1 cellular context compared by ENCODE assay signal in the genomic region with DNA sequence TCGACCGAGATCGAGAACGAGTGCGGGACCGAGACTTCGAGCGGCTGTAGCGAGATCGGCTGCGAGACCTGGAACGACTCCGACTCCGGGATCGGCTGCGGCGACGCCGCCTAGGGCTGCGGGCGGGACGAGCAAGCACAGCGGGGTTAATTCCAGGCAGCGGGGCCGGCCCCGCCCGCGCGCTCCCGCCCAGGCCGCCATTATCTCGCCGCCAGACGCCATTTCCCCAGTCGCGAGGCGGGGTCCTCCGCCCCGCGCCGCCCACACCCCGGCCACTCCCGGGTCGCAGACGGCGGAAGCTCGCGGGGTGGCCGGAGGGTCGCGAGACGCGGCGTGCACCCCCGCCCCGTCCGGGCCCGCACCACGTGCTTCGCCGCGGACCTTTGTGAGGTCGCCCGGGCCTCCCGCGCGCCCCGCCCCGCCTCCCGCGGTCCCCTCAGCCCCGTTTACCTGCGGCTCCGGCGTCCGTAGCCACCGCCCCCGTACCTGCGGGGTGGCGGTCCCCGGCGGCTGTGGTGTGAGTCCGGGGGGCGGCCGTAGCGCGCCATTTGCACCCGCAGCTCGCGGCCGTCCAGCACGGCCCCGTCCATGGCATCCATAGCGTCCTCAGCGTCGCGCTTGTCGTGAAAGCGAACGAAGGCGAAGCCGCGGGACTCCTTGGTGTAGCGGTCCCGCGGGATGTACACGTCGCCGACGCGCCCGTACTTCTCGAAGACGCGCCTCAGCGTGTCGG.
TF ChIP-seq lines count a peak whose summit lies in the region.

No MANE protein-coding gene starts in this region.

TF ChIP-seq in K562, 482 proteins besides CTCF, POLR2A, EP300 and RAD21 (continued from another document and continues in another):
- TF ChIP-seq, protein P1, sequence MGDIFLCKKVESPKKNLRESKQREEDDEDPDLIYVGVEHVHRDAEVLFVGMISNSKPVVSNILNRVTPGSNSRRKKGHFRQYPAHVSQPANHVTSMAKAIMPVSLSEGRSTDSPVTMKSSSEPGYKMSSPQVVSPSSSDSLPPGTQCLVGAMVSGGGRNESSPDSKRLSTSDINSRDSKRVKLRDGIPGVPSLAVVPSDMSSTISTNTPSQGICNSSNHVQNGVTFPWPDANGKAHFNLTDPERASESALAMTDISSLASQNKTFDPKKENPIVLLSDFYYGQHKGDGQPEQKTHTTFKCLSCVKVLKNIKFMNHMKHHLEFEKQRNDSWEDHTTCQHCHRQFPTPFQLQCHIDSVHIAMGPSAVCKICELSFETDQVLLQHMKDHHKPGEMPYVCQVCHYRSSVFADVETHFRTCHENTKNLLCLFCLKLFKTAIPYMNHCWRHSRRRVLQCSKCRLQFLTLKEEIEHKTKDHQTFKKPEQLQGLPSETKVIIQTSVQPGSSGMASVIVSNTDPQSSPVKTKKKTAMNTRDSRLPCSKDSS (IDR thresholded peaks at IDR 0.05; ENCODE audit: low read depth, partially characterized antibody), result no peak
- TF ChIP-seq ETS2 (tag; IDR thresholded peaks at IDR 0.05; ENCODE audit: borderline replicate concordance, poor library complexity, severe bottlenecking), result no peak
- TF ChIP-seq ZNF347 (CRISPR knock-in tag; IDR thresholded peaks at IDR 0.05; ENCODE audit: low read depth), result no peak
- 0 out of 2 replicates have a peak, but pooled peaks have one; percentile 11 for TF ChIP-seq PRMT5 (CRISPR knock-in tag; IDR thresholded peaks at IDR 0.05)
- TF ChIP-seq E2F3 (CRISPR knock-in tag; IDR thresholded peaks at IDR 0.05), result peak; percentile 83
- TF ChIP-seq CBX8 (IDR thresholded peaks at IDR 0.05; ENCODE audit: borderline replicate concordance, extremely low read depth, low read depth, low read length, poor library complexity, severe bottlenecking), result no peak
- TF ChIP-seq PTRF (tag; IDR thresholded peaks at IDR 0.05), result no peak
- peak; percentile 52; the same call in 1 of the 2 replicates for TF ChIP-seq SIN3B (IDR thresholded peaks at IDR 0.05; ENCODE audit: low read depth)
- TF ChIP-seq KLF6 (CRISPR knock-in tag; IDR thresholded peaks at IDR 0.05; ENCODE audit: borderline replicate concordance), result peak; percentile 36; the same call in 1 of the 2 replicates
- TF ChIP-seq SMARCB1 (IDR thresholded peaks at IDR 0.05; ENCODE audit: insufficient read length, low read depth), result no peak
- TF ChIP-seq STAT5B (CRISPR knock-in tag; IDR thresholded peaks at IDR 0.05), result no peak
- TF ChIP-seq POLR2AphosphoS2 (IDR thresholded peaks at IDR 0.05; ENCODE audit: low read length), result peak; percentile 38; the same call in 1 of the 2 replicates
- TF ChIP-seq POLR2G (IDR thresholded peaks at IDR 0.05; ENCODE audit: low read depth, low read length), result peak; percentile 96
- TF ChIP-seq, protein P2, sequence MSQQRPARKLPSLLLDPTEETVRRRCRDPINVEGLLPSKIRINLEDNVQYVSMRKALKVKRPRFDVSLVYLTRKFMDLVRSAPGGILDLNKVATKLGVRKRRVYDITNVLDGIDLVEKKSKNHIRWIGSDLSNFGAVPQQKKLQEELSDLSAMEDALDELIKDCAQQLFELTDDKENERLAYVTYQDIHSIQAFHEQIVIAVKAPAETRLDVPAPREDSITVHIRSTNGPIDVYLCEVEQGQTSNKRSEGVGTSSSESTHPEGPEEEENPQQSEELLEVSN (IDR thresholded peaks at IDR 0.05; ENCODE audit: borderline replicate concordance in 1 of 2, extremely low read depth in 1 of 2, insufficient read depth in 1 of 2, insufficient read length in 1 of 2, low read depth in 1 of 2, low read length in 1 of 2, poor library complexity in 1 of 2, severe bottlenecking in 1 of 2), result peak in 1 of 2 experiments; percentile 66
- TF ChIP-seq ZNF586 (CRISPR knock-in tag; conservative IDR thresholded peaks at IDR 0.05), result no peak
- no peak for TF ChIP-seq PHF8 (IDR thresholded peaks at IDR 0.05; ENCODE audit: borderline replicate concordance, low read length)
- TF ChIP-seq, protein P3, sequence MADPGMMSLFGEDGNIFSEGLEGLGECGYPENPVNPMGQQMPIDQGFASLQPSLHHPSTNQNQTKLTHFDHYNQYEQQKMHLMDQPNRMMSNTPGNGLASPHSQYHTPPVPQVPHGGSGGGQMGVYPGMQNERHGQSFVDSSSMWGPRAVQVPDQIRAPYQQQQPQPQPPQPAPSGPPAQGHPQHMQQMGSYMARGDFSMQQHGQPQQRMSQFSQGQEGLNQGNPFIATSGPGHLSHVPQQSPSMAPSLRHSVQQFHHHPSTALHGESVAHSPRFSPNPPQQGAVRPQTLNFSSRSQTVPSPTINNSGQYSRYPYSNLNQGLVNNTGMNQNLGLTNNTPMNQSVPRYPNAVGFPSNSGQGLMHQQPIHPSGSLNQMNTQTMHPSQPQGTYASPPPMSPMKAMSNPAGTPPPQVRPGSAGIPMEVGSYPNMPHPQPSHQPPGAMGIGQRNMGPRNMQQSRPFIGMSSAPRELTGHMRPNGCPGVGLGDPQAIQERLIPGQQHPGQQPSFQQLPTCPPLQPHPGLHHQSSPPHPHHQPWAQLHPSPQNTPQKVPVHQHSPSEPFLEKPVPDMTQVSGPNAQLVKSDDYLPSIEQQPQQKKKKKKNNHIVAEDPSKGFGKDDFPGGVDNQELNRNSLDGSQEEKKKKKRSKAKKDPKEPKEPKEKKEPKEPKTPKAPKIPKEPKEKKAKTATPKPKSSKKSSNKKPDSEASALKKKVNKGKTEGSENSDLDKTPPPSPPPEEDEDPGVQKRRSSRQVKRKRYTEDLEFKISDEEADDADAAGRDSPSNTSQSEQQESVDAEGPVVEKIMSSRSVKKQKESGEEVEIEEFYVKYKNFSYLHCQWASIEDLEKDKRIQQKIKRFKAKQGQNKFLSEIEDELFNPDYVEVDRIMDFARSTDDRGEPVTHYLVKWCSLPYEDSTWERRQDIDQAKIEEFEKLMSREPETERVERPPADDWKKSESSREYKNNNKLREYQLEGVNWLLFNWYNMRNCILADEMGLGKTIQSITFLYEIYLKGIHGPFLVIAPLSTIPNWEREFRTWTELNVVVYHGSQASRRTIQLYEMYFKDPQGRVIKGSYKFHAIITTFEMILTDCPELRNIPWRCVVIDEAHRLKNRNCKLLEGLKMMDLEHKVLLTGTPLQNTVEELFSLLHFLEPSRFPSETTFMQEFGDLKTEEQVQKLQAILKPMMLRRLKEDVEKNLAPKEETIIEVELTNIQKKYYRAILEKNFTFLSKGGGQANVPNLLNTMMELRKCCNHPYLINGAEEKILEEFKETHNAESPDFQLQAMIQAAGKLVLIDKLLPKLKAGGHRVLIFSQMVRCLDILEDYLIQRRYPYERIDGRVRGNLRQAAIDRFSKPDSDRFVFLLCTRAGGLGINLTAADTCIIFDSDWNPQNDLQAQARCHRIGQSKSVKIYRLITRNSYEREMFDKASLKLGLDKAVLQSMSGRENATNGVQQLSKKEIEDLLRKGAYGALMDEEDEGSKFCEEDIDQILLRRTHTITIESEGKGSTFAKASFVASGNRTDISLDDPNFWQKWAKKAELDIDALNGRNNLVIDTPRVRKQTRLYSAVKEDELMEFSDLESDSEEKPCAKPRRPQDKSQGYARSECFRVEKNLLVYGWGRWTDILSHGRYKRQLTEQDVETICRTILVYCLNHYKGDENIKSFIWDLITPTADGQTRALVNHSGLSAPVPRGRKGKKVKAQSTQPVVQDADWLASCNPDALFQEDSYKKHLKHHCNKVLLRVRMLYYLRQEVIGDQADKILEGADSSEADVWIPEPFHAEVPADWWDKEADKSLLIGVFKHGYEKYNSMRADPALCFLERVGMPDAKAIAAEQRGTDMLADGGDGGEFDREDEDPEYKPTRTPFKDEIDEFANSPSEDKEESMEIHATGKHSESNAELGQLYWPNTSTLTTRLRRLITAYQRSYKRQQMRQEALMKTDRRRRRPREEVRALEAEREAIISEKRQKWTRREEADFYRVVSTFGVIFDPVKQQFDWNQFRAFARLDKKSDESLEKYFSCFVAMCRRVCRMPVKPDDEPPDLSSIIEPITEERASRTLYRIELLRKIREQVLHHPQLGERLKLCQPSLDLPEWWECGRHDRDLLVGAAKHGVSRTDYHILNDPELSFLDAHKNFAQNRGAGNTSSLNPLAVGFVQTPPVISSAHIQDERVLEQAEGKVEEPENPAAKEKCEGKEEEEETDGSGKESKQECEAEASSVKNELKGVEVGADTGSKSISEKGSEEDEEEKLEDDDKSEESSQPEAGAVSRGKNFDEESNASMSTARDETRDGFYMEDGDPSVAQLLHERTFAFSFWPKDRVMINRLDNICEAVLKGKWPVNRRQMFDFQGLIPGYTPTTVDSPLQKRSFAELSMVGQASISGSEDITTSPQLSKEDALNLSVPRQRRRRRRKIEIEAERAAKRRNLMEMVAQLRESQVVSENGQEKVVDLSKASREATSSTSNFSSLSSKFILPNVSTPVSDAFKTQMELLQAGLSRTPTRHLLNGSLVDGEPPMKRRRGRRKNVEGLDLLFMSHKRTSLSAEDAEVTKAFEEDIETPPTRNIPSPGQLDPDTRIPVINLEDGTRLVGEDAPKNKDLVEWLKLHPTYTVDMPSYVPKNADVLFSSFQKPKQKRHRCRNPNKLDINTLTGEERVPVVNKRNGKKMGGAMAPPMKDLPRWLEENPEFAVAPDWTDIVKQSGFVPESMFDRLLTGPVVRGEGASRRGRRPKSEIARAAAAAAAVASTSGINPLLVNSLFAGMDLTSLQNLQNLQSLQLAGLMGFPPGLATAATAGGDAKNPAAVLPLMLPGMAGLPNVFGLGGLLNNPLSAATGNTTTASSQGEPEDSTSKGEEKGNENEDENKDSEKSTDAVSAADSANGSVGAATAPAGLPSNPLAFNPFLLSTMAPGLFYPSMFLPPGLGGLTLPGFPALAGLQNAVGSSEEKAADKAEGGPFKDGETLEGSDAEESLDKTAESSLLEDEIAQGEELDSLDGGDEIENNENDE (IDR thresholded peaks at IDR 0.05; ENCODE audit: low read depth, low read length), result peak; percentile 58
- TF ChIP-seq ZC3H11A (IDR thresholded peaks at IDR 0.05; ENCODE audit: low read depth, low read length), result peak; percentile 94
- no peak for TF ChIP-seq HLTF (IDR thresholded peaks at IDR 0.05)
- TF ChIP-seq, protein P4, sequence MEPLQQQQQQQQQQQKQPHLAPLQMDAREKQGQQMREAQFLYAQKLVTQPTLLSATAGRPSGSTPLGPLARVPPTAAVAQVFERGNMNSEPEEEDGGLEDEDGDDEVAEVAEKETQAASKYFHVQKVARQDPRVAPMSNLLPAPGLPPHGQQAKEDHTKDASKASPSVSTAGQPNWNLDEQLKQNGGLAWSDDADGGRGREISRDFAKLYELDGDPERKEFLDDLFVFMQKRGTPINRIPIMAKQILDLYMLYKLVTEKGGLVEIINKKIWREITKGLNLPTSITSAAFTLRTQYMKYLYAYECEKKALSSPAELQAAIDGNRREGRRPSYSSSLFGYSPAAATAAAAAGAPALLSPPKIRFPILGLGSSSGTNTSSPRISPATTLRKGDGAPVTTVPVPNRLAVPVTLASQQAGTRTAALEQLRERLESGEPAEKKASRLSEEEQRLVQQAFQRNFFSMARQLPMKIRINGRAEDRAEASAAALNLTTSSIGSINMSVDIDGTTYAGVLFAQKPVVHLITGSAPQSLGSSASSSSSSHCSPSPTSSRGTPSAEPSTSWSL (CRISPR knock-in tag; IDR thresholded peaks at IDR 0.05; ENCODE audit: borderline replicate concordance), result 0 out of 2 replicates have a peak, but pooled peaks have one; percentile 23
- peak in 1 of 2 experiments; percentile 29; a peak in 1 of 4 replicates for TF ChIP-seq RCOR1 (IDR thresholded peaks at IDR 0.05; ENCODE audit: borderline replicate concordance in 1 of 2, low read depth in 2 of 2, low read length in 2 of 2)
- TF ChIP-seq, protein P5, sequence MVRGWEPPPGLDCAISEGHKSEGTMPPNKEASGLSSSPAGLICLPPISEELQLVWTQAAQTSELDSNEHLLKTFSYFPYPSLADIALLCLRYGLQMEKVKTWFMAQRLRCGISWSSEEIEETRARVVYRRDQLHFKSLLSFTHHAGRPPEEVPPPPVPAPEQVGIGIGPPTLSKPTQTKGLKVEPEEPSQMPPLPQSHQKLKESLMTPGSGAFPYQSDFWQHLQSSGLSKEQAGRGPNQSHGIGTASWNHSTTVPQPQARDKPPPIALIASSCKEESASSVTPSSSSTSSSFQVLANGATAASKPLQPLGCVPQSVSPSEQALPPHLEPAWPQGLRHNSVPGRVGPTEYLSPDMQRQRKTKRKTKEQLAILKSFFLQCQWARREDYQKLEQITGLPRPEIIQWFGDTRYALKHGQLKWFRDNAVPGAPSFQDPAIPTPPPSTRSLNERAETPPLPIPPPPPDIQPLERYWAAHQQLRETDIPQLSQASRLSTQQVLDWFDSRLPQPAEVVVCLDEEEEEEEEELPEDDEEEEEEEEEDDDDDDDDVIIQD (CRISPR knock-in tag; IDR thresholded peaks at IDR 0.05), result no peak
- peak; percentile 58 to 63; a peak in 3 of 4 replicates for TF ChIP-seq NRF1 (conservative IDR thresholded peaks at IDR 0.05 in 1 of 2, IDR thresholded peaks at IDR 0.05 in 1 of 2)
- TF ChIP-seq FOXP1 (CRISPR knock-in tag; IDR thresholded peaks at IDR 0.05), result peak; percentile 66; the same call in 1 of the 2 replicates
- 0 out of 2 replicates have a peak, but pooled peaks have one; percentile 9 for TF ChIP-seq ATF7 (IDR thresholded peaks at IDR 0.05)
- TF ChIP-seq NR2C1 (IDR thresholded peaks at IDR 0.05), result no peak
- TF ChIP-seq NR2C1 (tag; IDR thresholded peaks at IDR 0.05), result no peak
- peak; percentile 52 to 78; a peak in 1 of 4 replicates for TF ChIP-seq NONO (IDR thresholded peaks at IDR 0.05; ENCODE audit: low read depth in 2 of 2, low read length in 1 of 2)
- TF ChIP-seq GTF2E2 (tag; IDR thresholded peaks at IDR 0.05), result no peak
- TF ChIP-seq MCM3 (IDR thresholded peaks at IDR 0.05), result no peak
- TF ChIP-seq, protein P6, sequence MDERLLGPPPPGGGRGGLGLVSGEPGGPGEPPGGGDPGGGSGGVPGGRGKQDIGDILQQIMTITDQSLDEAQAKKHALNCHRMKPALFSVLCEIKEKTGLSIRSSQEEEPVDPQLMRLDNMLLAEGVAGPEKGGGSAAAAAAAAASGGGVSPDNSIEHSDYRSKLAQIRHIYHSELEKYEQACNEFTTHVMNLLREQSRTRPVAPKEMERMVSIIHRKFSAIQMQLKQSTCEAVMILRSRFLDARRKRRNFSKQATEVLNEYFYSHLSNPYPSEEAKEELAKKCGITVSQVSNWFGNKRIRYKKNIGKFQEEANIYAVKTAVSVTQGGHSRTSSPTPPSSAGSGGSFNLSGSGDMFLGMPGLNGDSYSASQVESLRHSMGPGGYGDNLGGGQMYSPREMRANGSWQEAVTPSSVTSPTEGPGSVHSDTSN (CRISPR knock-in tag; IDR thresholded peaks at IDR 0.05; ENCODE audit: low read depth), result no peak
- TF ChIP-seq, protein P6 (tag; conservative IDR thresholded peaks at IDR 0.05; ENCODE audit: low read depth), result no peak
